Comparison of ENCODE assay signal across 33 cellular contexts in genomic region chr20:60143450-60143849, GRCh38.
"Had no signal": no experiment of that assay in that cellular context is flagged by ENCODE, and none has a peak within 500 bp of the region (broad histone marks: within the 10 kb centered on the region; RNA-seq: fewer than 3 reads in every experiment).

No MANE protein-coding gene starts in this region.

- H3K4me1 ChIP-seq: body of pancreas had no signal

- DNase-seq: activated B cell treated with CpG ODN at 0.5 μM for 24 hours; activated CD4-positive, alpha-beta T cell treated with anti-CD3 and anti-CD28 coated beads for 48 hours; activated CD4-positive, alpha-beta T cell treated with anti-CD3 and anti-CD28 coated beads, Interleukin-2, amount 50 U/mL, for 4 hours; activated CD8-positive, alpha-beta memory T cell treated with anti-CD3 and anti-CD28 coated beads for 24 hours; activated CD8-positive, alpha-beta T cell treated with anti-CD3 and anti-CD28 coated beads for 36 hours; activated effector memory CD4-positive, alpha-beta T cell treated with anti-CD3 and anti-CD28 coated beads, Interleukin-2, amount 50 U/mL, for 16 hours; activated naive CD4-positive, alpha-beta T cell treated with anti-CD3 and anti-CD28 coated beads for 36 hours; activated naive CD8-positive, alpha-beta T cell treated with anti-CD3 and anti-CD28 coated beads for 36 hours; activated naive CD8-positive, alpha-beta T cell treated with anti-CD3 and anti-CD28 coated beads, Interleukin-2, amount 50 U/mL, for 24 hours; activated T-cell treated with anti-CD3 and anti-CD28 coated beads, Interleukin-2, amount 50 U/mL, for 1 hour; activated T-cell treated with anti-CD3 and anti-CD28 coated beads, Interleukin-2, amount 50 U/mL, for 48 hours; adrenal gland; amygdala; aorta; body of pancreas; caudate nucleus; cortex of kidney; dermis blood vessel endothelial cell; effector CD4-positive, alpha-beta T cell; effector memory CD8-positive, alpha-beta T cell; foreskin fibroblast; head of caudate nucleus; T-helper 1 cell; T-helper 17 cell; T1000; WERI-Rb-1 had no signal

- H3K9me3 Mint-ChIP-seq: activated B cell treated with CpG ODN at 0.5 μM for 24 hours; activated CD8-positive, alpha-beta T cell treated with anti-CD3 and anti-CD28 coated beads for 36 hours; activated naive CD4-positive, alpha-beta T cell treated with anti-CD3 and anti-CD28 coated beads for 36 hours; activated naive CD4-positive, alpha-beta T cell treated with anti-CD3 and anti-CD28 coated beads, Interleukin-2, amount 50 U/mL, for 24 hours; activated naive CD8-positive, alpha-beta T cell treated with anti-CD3 and anti-CD28 coated beads for 36 hours; activated naive CD8-positive, alpha-beta T cell treated with anti-CD3 and anti-CD28 coated beads, Interleukin-2, amount 50 U/mL, for 24 hours; activated T-helper 1 cell treated with anti-CD3 and anti-CD28 coated beads, Interleukin-12 subunit alpha, Interleukin-12 subunit beta, Interleukin-2, Interleukin-4 antibody, amounts not matched to agents 30 ng/mL and 10 ng/mL and 1 ng/mL, durations not matched to agents 14 hours and 24 hours and 36 hours; activated T-helper 2 cell treated with anti-CD3 and anti-CD28 coated beads, Interferon-gamma antibody, Interleukin-2, Interleukin-4, amounts not matched to agents 10 μg/mL and 5 μg/mL and 100 μg/mL, durations not matched to agents 14 hours and 24 hours and 36 hours; effector memory CD8-positive, alpha-beta T cell; T-helper 2 cell treated with Interferon-gamma antibody and Interleukin-4, amounts not matched to agents 5 μg/mL and 100 μg/mL, for 36 hours had no signal

- H3K4me1 Mint-ChIP-seq: activated B cell treated with CpG ODN at 0.5 μM for 24 hours; activated naive CD4-positive, alpha-beta T cell treated with anti-CD3 and anti-CD28 coated beads, Interleukin-2, amount 50 U/mL, for 24 hours; activated naive CD8-positive, alpha-beta T cell treated with anti-CD3 and anti-CD28 coated beads for 36 hours; activated naive CD8-positive, alpha-beta T cell treated with anti-CD3 and anti-CD28 coated beads, Interleukin-2, amount 50 U/mL, for 24 hours had no signal

- H3K27ac ChIP-seq: adrenal gland, body of pancreas, WERI-Rb-1 had no signal

- H3K4me3 ChIP-seq: adrenal gland, body of pancreas had no signal

- H3K9me3 ChIP-seq: adrenal gland, body of pancreas had no signal

- H3K27me3 Mint-ChIP-seq: activated B cell treated with CpG ODN at 0.5 μM for 24 hours; activated CD8-positive, alpha-beta T cell treated with anti-CD3 and anti-CD28 coated beads for 36 hours; activated naive CD4-positive, alpha-beta T cell treated with anti-CD3 and anti-CD28 coated beads, Interleukin-2, amount 50 U/mL, for 24 hours; activated naive CD8-positive, alpha-beta T cell treated with anti-CD3 and anti-CD28 coated beads for 36 hours; activated naive CD8-positive, alpha-beta T cell treated with anti-CD3 and anti-CD28 coated beads, Interleukin-2, amount 50 U/mL, for 24 hours; effector memory CD8-positive, alpha-beta T cell had no signal

- H3K27me3 ChIP-seq: adrenal gland, body of pancreas had no signal

- H3K4me3 Mint-ChIP-seq: activated B cell treated with CpG ODN at 0.5 μM for 24 hours; activated CD8-positive, alpha-beta T cell treated with anti-CD3 and anti-CD28 coated beads for 36 hours; activated naive CD4-positive, alpha-beta T cell treated with anti-CD3 and anti-CD28 coated beads for 36 hours; activated naive CD4-positive, alpha-beta T cell treated with anti-CD3 and anti-CD28 coated beads, Interleukin-2, amount 50 U/mL, for 24 hours; activated naive CD8-positive, alpha-beta T cell treated with anti-CD3 and anti-CD28 coated beads for 36 hours; activated naive CD8-positive, alpha-beta T cell treated with anti-CD3 and anti-CD28 coated beads, Interleukin-2, amount 50 U/mL, for 24 hours; activated T-helper 1 cell treated with anti-CD3 and anti-CD28 coated beads, Interleukin-12 subunit alpha, Interleukin-12 subunit beta, Interleukin-2, Interleukin-4 antibody, amounts not matched to agents 30 ng/mL and 10 ng/mL and 1 ng/mL, durations not matched to agents 14 hours and 24 hours and 36 hours; effector memory CD8-positive, alpha-beta T cell; T-helper 17 cell; T-helper 2 cell treated with Interferon-gamma antibody and Interleukin-4, amounts not matched to agents 5 μg/mL and 100 μg/mL, for 36 hours had no signal

- H3K36me3 Mint-ChIP-seq: activated naive CD4-positive, alpha-beta T cell treated with anti-CD3 and anti-CD28 coated beads, Interleukin-2, amount 50 U/mL, for 24 hours; activated naive CD8-positive, alpha-beta T cell treated with anti-CD3 and anti-CD28 coated beads for 36 hours had no signal

- H3K36me3 ChIP-seq: adrenal gland, WERI-Rb-1 had no signal

- ATAC-seq: activated CD4-positive, CD25-positive, alpha-beta regulatory T cell treated with anti-CD3 and anti-CD28 coated beads, Interleukin-2, amount 50 U/mL, for 24 hours; activated CD8-positive, alpha-beta T cell treated with anti-CD3 and anti-CD28 coated beads for 36 hours; activated naive CD8-positive, alpha-beta T cell treated with anti-CD3 and anti-CD28 coated beads, Interleukin-2, amount 50 U/mL, for 24 hours; body of pancreas; effector memory CD8-positive, alpha-beta T cell; T-helper 17 cell had no signal

- FAIRE-seq: colon, frontal cortex had no signal

- H3K27ac Mint-ChIP-seq: activated B cell treated with CpG ODN at 0.5 μM for 24 hours; activated CD8-positive, alpha-beta T cell treated with anti-CD3 and anti-CD28 coated beads for 36 hours; activated naive CD4-positive, alpha-beta T cell treated with anti-CD3 and anti-CD28 coated beads for 36 hours; activated naive CD4-positive, alpha-beta T cell treated with anti-CD3 and anti-CD28 coated beads, Interleukin-2, amount 50 U/mL, for 24 hours; activated naive CD8-positive, alpha-beta T cell treated with anti-CD3 and anti-CD28 coated beads for 36 hours; activated naive CD8-positive, alpha-beta T cell treated with anti-CD3 and anti-CD28 coated beads, Interleukin-2, amount 50 U/mL, for 24 hours; activated T-helper 1 cell treated with anti-CD3 and anti-CD28 coated beads, Interleukin-12 subunit alpha, Interleukin-12 subunit beta, Interleukin-2, Interleukin-4 antibody, amounts not matched to agents 30 ng/mL and 10 ng/mL and 1 ng/mL, durations not matched to agents 14 hours and 24 hours and 36 hours; activated T-helper 2 cell treated with anti-CD3 and anti-CD28 coated beads, Interferon-gamma antibody, Interleukin-2, Interleukin-4, amounts not matched to agents 10 μg/mL and 5 μg/mL and 100 μg/mL, durations not matched to agents 14 hours and 24 hours and 36 hours; effector memory CD8-positive, alpha-beta T cell; T-helper 17 cell; T-helper 2 cell treated with Interferon-gamma antibody and Interleukin-4, amounts not matched to agents 5 μg/mL and 100 μg/mL, for 36 hours had no signal
